ENCODE assay signal across 1 cellular context in genomic region chr1:222546548-222547259, GRCh38.
A peak's percentile ranks its signal among the peaks of the same experiment; 100 is the strongest.
TF ChIP-seq lines count a peak whose summit lies in the region.

No MANE protein-coding gene starts in this region.

TF ChIP-seq in K562, 482 proteins besides CTCF, POLR2A, EP300 and RAD21:
- 0 out of 2 replicates have a peak, but pooled peaks have one; percentile 28 for TF ChIP-seq CEBPG (CRISPR knock-in tag; IDR thresholded peaks at IDR 0.05)
- TF ChIP-seq CEBPG (tag; conservative IDR thresholded peaks at IDR 0.05 in 1 of 2, IDR thresholded peaks at IDR 0.05 in 1 of 2): 0 out of 4 replicates have a peak, but pooled peaks of 1 of the 2 experiments have one; percentile 14
- TF ChIP-seq KLF13 (tag; IDR thresholded peaks at IDR 0.05; ENCODE audit: borderline replicate concordance, low read depth): no peak
